ENCODE assay signal across 14 cellular contexts in genomic region chr4:123354701-123355100, GRCh38. TPM values are rescaled to one million over a fixed set of nuclear protein-coding genes. Genes with fewer than 3 reads are reported as not detected.
A peak's percentile ranks its signal among the peaks of the same experiment; 100 is the strongest.
DNase-seq lines count a peak whose midpoint lies in the region; ATAC-seq lines count a peak whose summit lies in the region.
"Had no signal": no experiment of that assay in that cellular context is flagged by ENCODE, and none has a peak within 500 bp of the region (broad histone marks: within the 10 kb centered on the region; RNA-seq: fewer than 3 reads in every experiment).

No MANE protein-coding gene starts in this region.

- no peak overlapping the region for H2AFZ ChIP-seq in mesenchymal stem cell (ENCODE audit: low read depth, low read length)

- H3K23ac ChIP-seq in mesenchymal stem cell (ENCODE audit: low read length in 2 of 2): no peak overlapping the region

- no peak overlapping the region for H3K9ac ChIP-seq in mesenchymal stem cell (ENCODE audit: low read length)
- peak overlapping the region in 1 of 5 donors; percentile 55 for H3K9ac ChIP-seq in subcutaneous abdominal adipose tissue (ENCODE audit: low read length in 5 of 5)

- H3K27me3 Mint-ChIP-seq in stimulated activated naive CD8-positive, alpha-beta T cell treated with anti-CD3 and anti-CD28 coated beads, Interleukin-15, amount 100 ng/mL, for 72 hours: peaks cover 12% of the 10 kb centered on the region

- no peak overlapping the region for H3K4me3 Mint-ChIP-seq in stimulated activated naive CD8-positive, alpha-beta T cell treated with anti-CD3 and anti-CD28 coated beads, Interleukin-15, amount 100 ng/mL, for 72 hours
- H3K4me3 Mint-ChIP-seq: CD4-positive, alpha-beta memory T cell; HFFc6 had no signal

- H2BK120ac ChIP-seq in mesenchymal stem cell (ENCODE audit: low read depth, low read length): no peak overlapping the region

- H3K79me1 ChIP-seq in mesenchymal stem cell (replicated peaks; ENCODE audit: low read length, poor library complexity, severe bottlenecking): no peaks in the 10 kb centered on the region

- H3K4me3 ChIP-seq in mesenchymal stem cell (ENCODE audit: insufficient read depth in 1 of 2, low read depth in 1 of 2, low read length in 2 of 2) (no peak overlapping the region), subcutaneous abdominal adipose tissue (ENCODE audit: low read depth in 1 of 5, low read length in 5 of 5) (no peak overlapping the region)
- H3K4me3 ChIP-seq: HAP-1 had no signal

- no peaks in the 10 kb centered on the region for H3K27me3 ChIP-seq in mesenchymal stem cell (ENCODE audit: control insufficient read depth in 1 of 2, insufficient read depth in 1 of 2, low read length in 2 of 2)
- H3K27me3 ChIP-seq in subcutaneous abdominal adipose tissue (ENCODE audit: control insufficient read depth in 5 of 5, insufficient read depth in 4 of 5, low read length in 5 of 5): no peaks in the 10 kb centered on the region

- H2BK15ac ChIP-seq in mesenchymal stem cell (ENCODE audit: low read depth, poor library complexity, severe bottlenecking): no peak overlapping the region

- no peak overlapping the region for H4K91ac ChIP-seq in mesenchymal stem cell (ENCODE audit: low read length)

- no peak overlapping the region for H4K8ac ChIP-seq in mesenchymal stem cell (ENCODE audit: low read length)

- H3K9me3 Mint-ChIP-seq in stimulated activated naive CD8-positive, alpha-beta T cell treated with anti-CD3 and anti-CD28 coated beads, Interleukin-15, amount 100 ng/mL, for 72 hours: no peaks in the 10 kb centered on the region
- H3K9me3 Mint-ChIP-seq: HFFc6 had no signal

- H3K9me3 ChIP-seq in mesenchymal stem cell (ENCODE audit: control insufficient read depth, low read length) (no peaks in the 10 kb centered on the region), subcutaneous abdominal adipose tissue (ENCODE audit: control insufficient read depth in 5 of 5, low read length in 5 of 5) (no peaks in the 10 kb centered on the region)
- H3K9me3 ChIP-seq: HAP-1 had no signal

- WGBS in mesenchymal stem cell: 87% methylated on average over 4 of the region's 5 CpGs

- peak overlapping the region in 1 of 2 experiments; percentile 46 for H2BK12ac ChIP-seq in mesenchymal stem cell (ENCODE audit: low read length in 2 of 2)

- H3K4me1 Mint-ChIP-seq in stimulated activated naive CD8-positive, alpha-beta T cell treated with anti-CD3 and anti-CD28 coated beads, Interleukin-15, amount 100 ng/mL, for 72 hours: peaks cover 11% of the 10 kb centered on the region

- H2AK5ac ChIP-seq in mesenchymal stem cell (ENCODE audit: low read length, severe bottlenecking): peak overlapping the region; percentile 32

- no peak overlapping the region for H2BK5ac ChIP-seq in mesenchymal stem cell (ENCODE audit: low read depth, low read length, poor library complexity, severe bottlenecking)

- H3K27ac Mint-ChIP-seq in stimulated activated naive CD8-positive, alpha-beta T cell treated with anti-CD3 and anti-CD28 coated beads, Interleukin-15, amount 100 ng/mL, for 72 hours: no peak overlapping the region
- H3K27ac Mint-ChIP-seq: CD4-positive, alpha-beta memory T cell; HFFc6 had no signal

- ATAC-seq in stimulated activated naive CD8-positive, alpha-beta T cell treated with anti-CD3 and anti-CD28 coated beads, Interleukin-15, amount 100 ng/mL, for 72 hours: peak; percentile 10
- no peak for ATAC-seq in stimulated activated naive CD8-positive, alpha-beta T cell treated with anti-CD3 and anti-CD28 coated beads, Interleukin-15, Interleukin-2, amounts not matched to agents 100 U/mL and 50 U/mL, for 24 hours

- H3K36me3 ChIP-seq in mesenchymal stem cell (ENCODE audit: control insufficient read depth in 1 of 2, insufficient read depth in 2 of 2, low read depth in 1 of 2, low read length in 2 of 2): no peaks in the 10 kb centered on the region
- no peaks in the 10 kb centered on the region for H3K36me3 ChIP-seq in subcutaneous abdominal adipose tissue (ENCODE audit: control insufficient read depth in 5 of 5, insufficient read depth in 5 of 5, low read length in 5 of 5)
- H3K36me3 ChIP-seq: HAP-1 had no signal

- DNase-seq in stimulated activated naive CD8-positive, alpha-beta T cell treated with anti-CD3 and anti-CD28 coated beads, Interleukin-15, amount 100 ng/mL, for 72 hours: no peak
- DNase-seq in stimulated activated naive CD8-positive, alpha-beta T cell treated with anti-CD3 and anti-CD28 coated beads, Interleukin-15, Interleukin-2, amounts not matched to agents 100 U/mL and 50 U/mL, for 24 hours: no peak
- DNase-seq in mesenchymal stem cell (no peak), HPDE6-E6E7 (ENCODE audit: extremely low spot score) (no peak), glomerular visceral epithelial cell (ENCODE audit: extremely low spot score) (no peak)
- DNase-seq: C1 segment of cervical spinal cord; CD4-positive, alpha-beta memory T cell; COR-L47; DMS153; DND-41; GOT3; HFFc6 had no signal

- H3K14ac ChIP-seq in mesenchymal stem cell (ENCODE audit: low read length in 2 of 2): no peak overlapping the region

- H3K18ac ChIP-seq in mesenchymal stem cell (ENCODE audit: low read depth in 1 of 2, low read length in 2 of 2): no peak overlapping the region

- no peak overlapping the region for H3K4ac ChIP-seq in mesenchymal stem cell (ENCODE audit: low read depth in 1 of 2, low read length in 2 of 2)

- H3K27ac ChIP-seq in mesenchymal stem cell (ENCODE audit: low read length, poor library complexity, severe bottlenecking) (no peak overlapping the region), subcutaneous abdominal adipose tissue (ENCODE audit: low read depth, low read length) (peak overlapping the region; percentile 61)

- peaks cover 1% of the 10 kb centered on the region for H3K4me1 ChIP-seq in mesenchymal stem cell (ENCODE audit: control insufficient read depth, insufficient read depth, low read depth, low read length)
- H3K4me1 ChIP-seq in subcutaneous abdominal adipose tissue (ENCODE audit: control insufficient read depth in 5 of 5, insufficient read depth in 5 of 5, low read length in 5 of 5): peaks cover 3 to 23% (median 7%) of the 10 kb centered on the region in 5 donors
- H3K4me1 ChIP-seq: HAP-1 had no signal

- no peak overlapping the region for H3K4me2 ChIP-seq in mesenchymal stem cell (ENCODE audit: low read length, poor library complexity, severe bottlenecking)

RNA-seq across cellular contexts. Expression of gene SPRY1, which starts 41.9 kb away (rescaled TPM):
- polyA plus RNA-seq in mesenchymal stem cell (2013, experiment 1 of 2): 106 TPM
- polyA plus RNA-seq in mesenchymal stem cell (2013, experiment 2 of 2): 105 TPM
